8 cellular contexts compared by ENCODE assay signal in the genomic region with DNA sequence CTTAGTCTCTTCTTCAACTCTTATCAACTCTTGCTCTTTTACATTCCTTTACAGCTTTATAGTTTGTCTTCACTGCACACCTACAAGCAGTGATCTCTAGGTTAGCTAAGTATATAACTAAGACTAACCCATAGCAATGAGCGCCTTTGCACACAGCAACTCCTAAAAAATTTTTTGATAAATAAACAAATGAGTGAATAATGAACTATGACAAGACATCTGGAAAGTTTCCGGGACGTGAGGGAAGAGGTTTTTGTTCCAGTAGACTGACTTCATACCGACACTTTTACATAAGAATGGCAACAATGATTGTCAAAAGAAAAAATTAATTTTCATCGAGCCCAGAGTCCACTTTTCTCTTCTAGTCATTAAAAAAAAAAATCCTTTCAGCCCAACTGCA.
DNase-seq lines count a peak whose midpoint lies in the region; ATAC-seq, FAIRE-seq and TF ChIP-seq lines count a peak whose summit lies in the region.

No MANE protein-coding gene starts in this region.

- no peaks in the 10 kb centered on the region for H3K36me3 ChIP-seq in CD8-positive, alpha-beta T cell (ENCODE audit: insufficient read depth, low read length)
- H3K36me3 ChIP-seq in PC-9 (ENCODE audit: low read depth), result no peaks in the 10 kb centered on the region
- no peaks in the 10 kb centered on the region for H3K36me3 ChIP-seq in endothelial cell of umbilical vein (ENCODE audit: control insufficient read depth in 2 of 2, extremely low read depth in 1 of 2, insufficient read depth in 2 of 2, low read length in 2 of 2)
- no peaks in the 10 kb centered on the region for H3K36me3 ChIP-seq in osteoblast (ENCODE audit: insufficient read depth, low read length)

- H3K27me3 Mint-ChIP-seq in CD8-positive, alpha-beta T cell (ENCODE audit: low read depth), result no peaks in the 10 kb centered on the region

- H2AFZ ChIP-seq in PC-9 (peak overlapping the region; percentile 83), endothelial cell of umbilical vein (ENCODE audit: low read depth, low read length) (peak overlapping the region; percentile 86), osteoblast (ENCODE audit: low read length) (peak overlapping the region; percentile 87)

- ATAC-seq in CD8-positive, alpha-beta T cell, result no peak
- no peak for ATAC-seq in HG03095 (IDR thresholded peaks at IDR 0.05; ENCODE audit: unreplicated experiment)

- no peaks in the 10 kb centered on the region for H3K9me3 ChIP-seq in CD8-positive, alpha-beta T cell (ENCODE audit: low read length)
- H3K9me3 ChIP-seq in PC-9 (ENCODE audit: insufficient read depth, low read depth) (no peaks in the 10 kb centered on the region), endothelial cell of umbilical vein (replicated peaks; ENCODE audit: control insufficient read depth, insufficient read depth, low read length) (no peaks in the 10 kb centered on the region), osteoblast (ENCODE audit: low read depth, low read length) (no peaks in the 10 kb centered on the region)

- intact Hi-C loops in CD8-positive, alpha-beta T cell (cut with DNase I, micrococcal nuclease), result loop anchor here (1.0 to 10.0 kb wide), 11 partner anchors 60 to 394 kb away; partner anchors contain the start of genes KBTBD6 (in 2 of the 2), KBTBD7 (in 2 of the 2), MRPS31 (in 2 of the 2) and ELF1 (in 1 of the 2)
- intact Hi-C loops in PC-9 (cut with micrococcal nuclease; ENCODE audit: unreplicated experiment), result loop anchor here (1.0 to 2.0 kb wide), 2 partner anchors 131 to 138 kb away; no protein-coding TSS in a partner anchor
- intact Hi-C loops in endothelial cell of umbilical vein (cut with micrococcal nuclease), result loop anchor here (1.0 to 2.0 kb wide), 2 partner anchors 132 to 140 kb away; partner anchors contain the start of genes SLC25A15 and WBP4

- peak overlapping the region; percentile 50 for H3K9ac ChIP-seq in endothelial cell of umbilical vein (replicated peaks; ENCODE audit: extremely low read depth, insufficient read depth, low read length)

- no peaks in the 10 kb centered on the region for H3K9me1 ChIP-seq in endothelial cell of umbilical vein (replicated peaks; ENCODE audit: control insufficient read depth, extremely low read depth, insufficient read depth, low read length)

- H3K4me1 ChIP-seq in CD8-positive, alpha-beta T cell (ENCODE audit: insufficient read depth, low read length), result peaks cover 8% of the 10 kb centered on the region
- H3K4me1 ChIP-seq in PC-9 (replicated peaks; ENCODE audit: insufficient read depth) (0 out of 2 replicates have a peak, but pooled peaks cover 4% of the 10 kb centered on the region), endothelial cell of umbilical vein (ENCODE audit: control insufficient read depth, extremely low read depth, insufficient read depth, low read length) (peaks cover 10% of the 10 kb centered on the region), osteoblast (ENCODE audit: insufficient read depth, low read length) (peaks cover 10% of the 10 kb centered on the region)

- H4K20me1 ChIP-seq in PC-9 (ENCODE audit: insufficient read depth) (no peaks in the 10 kb centered on the region), endothelial cell of umbilical vein (replicated peaks; ENCODE audit: control insufficient read depth, extremely low read depth, insufficient read depth, low read length) (no peaks in the 10 kb centered on the region), osteoblast (ENCODE audit: insufficient read depth, low read length) (no peaks in the 10 kb centered on the region)

- DNase-seq in CD8-positive, alpha-beta T cell, result no peak
- DNase-seq in PC-9 (no peak), endothelial cell of umbilical vein (ENCODE audit: low read depth, low spot score) (no peak), osteoblast (ENCODE audit: insufficient read length, low spot score, missing footprints) (no peak), COLO668 (lab: John Stamatoyannopoulos, UW; ENCODE audit: unreplicated experiment) (no peak), DMS79 treated with DMSO at 0.1 percent for 48 hours (lab: John Stamatoyannopoulos, UW) (no peak)
- no peak for DNase-seq in activated CD4-positive, CD25-positive, alpha-beta regulatory T cell (lab: John Stamatoyannopoulos, UW)

- CTCF ChIA-PET in CD8-positive, alpha-beta T cell (lab: Charles Lee), result interaction anchor here (0.8 to 2.9 kb wide), 9 partner anchors 10 to 145 kb away, joined by 3 to 8 read pairs (median 4); no protein-coding TSS in a partner anchor
- CTCF ChIA-PET in PC-9 (lab: Charles Lee), result no interaction called here
- CTCF ChIA-PET in endothelial cell of umbilical vein (lab: Charles Lee), result interaction anchor here (1.2 to 2.2 kb wide), 4 partner anchors 8 to 140 kb away, joined by 4 to 11 read pairs (median 8); partner anchors contain the start of gene WBP4

- H3K4me2 ChIP-seq in PC-9, result peak overlapping the region; percentile 86
- peak overlapping the region; percentile 97 for H3K4me2 ChIP-seq in endothelial cell of umbilical vein (ENCODE audit: insufficient read depth, low read length)
- H3K4me2 ChIP-seq in osteoblast (ENCODE audit: insufficient read depth, low read length), result peak overlapping the region; percentile 89

- BruUV-seq in PC-9 (replicated peaks; lab: Mats Ljungman, UMichigan) (no TSS peak), endothelial cell of umbilical vein (replicated peaks; lab: Mats Ljungman, UMichigan) (no TSS peak)

- dilution Hi-C loops in endothelial cell of umbilical vein (cut with MboI; ENCODE audit: extremely low pct_ligation_motif_present, low sequenced_read_pairs), result no loop called here

- no peaks in the 10 kb centered on the region for H3K27me3 ChIP-seq in CD8-positive, alpha-beta T cell (ENCODE audit: insufficient read depth, low read length)
- H3K27me3 ChIP-seq in PC-9 (ENCODE audit: insufficient read depth, low read depth) (no peaks in the 10 kb centered on the region), endothelial cell of umbilical vein (ENCODE audit: control insufficient read depth in 2 of 2, insufficient read depth in 2 of 2, low read length in 2 of 2) (no peaks in the 10 kb centered on the region), osteoblast (ENCODE audit: insufficient read depth, low read length) (no peaks in the 10 kb centered on the region)

- no peaks in the 10 kb centered on the region for H3K9me2 ChIP-seq in PC-9 (ENCODE audit: insufficient read depth)

- peak overlapping the region; percentile 95 for H3K4me3 Mint-ChIP-seq in CD8-positive, alpha-beta T cell

- no peak for FAIRE-seq in endothelial cell of umbilical vein (lab: Jason Lieb, UNC)

- H3K27ac ChIP-seq in CD8-positive, alpha-beta T cell (ENCODE audit: low read depth, low read length), result peak overlapping the region; percentile 58
- H3K27ac ChIP-seq in PC-9 (peak overlapping the region; percentile 53), endothelial cell of umbilical vein (ENCODE audit: insufficient read depth, low read depth, low read length) (peak overlapping the region; percentile 54), osteoblast (ENCODE audit: low read depth, low read length) (peak overlapping the region; percentile 76)

- no peak for TF ChIP-seq CTCF in CD8-positive, alpha-beta T cell (IDR thresholded peaks at IDR 0.05)
- TF ChIP-seq CTCF in PC-9 (conservative IDR thresholded peaks at IDR 0.05) (no peak), endothelial cell of umbilical vein (IDR thresholded peaks at IDR 0.05; ENCODE audit: extremely low read depth in 1 of 2, insufficient read depth in 1 of 2, low read depth in 1 of 2, low read length in 2 of 2) (no peak), osteoblast (IDR thresholded peaks at IDR 0.05; ENCODE audit: extremely low read depth, low read depth, low read length) (no peak)

- H3K4me3 ChIP-seq in CD8-positive, alpha-beta T cell (ENCODE audit: low read depth, low read length), result peak overlapping the region; percentile 69
- peak overlapping the region; percentile 88 for H3K4me3 ChIP-seq in PC-9
- H3K4me3 ChIP-seq in endothelial cell of umbilical vein (replicated peaks in 1 of 3; ENCODE audit: insufficient read depth in 1 of 3, low read depth in 1 of 3, low read length in 3 of 3), result peak overlapping the region; percentile 49 to 90 (median 54)
- H3K4me3 ChIP-seq in osteoblast (ENCODE audit: insufficient read depth, low read length), result peak overlapping the region; percentile 83

- H3K36me3 Mint-ChIP-seq in CD8-positive, alpha-beta T cell, result peaks cover 8% of the 10 kb centered on the region

- H3K9me3 Mint-ChIP-seq in CD8-positive, alpha-beta T cell, result no peaks in the 10 kb centered on the region

- peaks cover 39% of the 10 kb centered on the region for H3K4me1 Mint-ChIP-seq in CD8-positive, alpha-beta T cell (ENCODE audit: low read depth)

- peaks cover 7% of the 10 kb centered on the region; the same call in 1 of the 2 replicates for H3F3A ChIP-seq in PC-9 (ENCODE audit: insufficient read depth, low read depth)

- no peak for TF ChIP-seq POLR2A in endothelial cell of umbilical vein (IDR thresholded peaks at IDR 0.05; ENCODE audit: low read depth, low read length)

- H3K79me2 ChIP-seq in PC-9 (ENCODE audit: low read depth), result 0 out of 2 replicates have a peak, but pooled peaks cover 6% of the 10 kb centered on the region
- H3K79me2 ChIP-seq in endothelial cell of umbilical vein (ENCODE audit: control insufficient read depth, insufficient read depth, low read length), result no peaks in the 10 kb centered on the region
- H3K79me2 ChIP-seq in osteoblast (ENCODE audit: insufficient read depth, low read length), result peaks cover 18% of the 10 kb centered on the region

- H3K27ac Mint-ChIP-seq in CD8-positive, alpha-beta T cell, result peak overlapping the region; percentile 92

- POLR2A ChIA-PET in CD8-positive, alpha-beta T cell (lab: Charles Lee), result interaction anchor here (0.8 to 2.1 kb wide), 9 partner anchors 9 to 1883 kb away, joined by 3 to 18 read pairs (median 4); partner anchors contain the start of genes ELF1, MRPS31, PROSER1 and SLC25A15
- POLR2A ChIA-PET in PC-9 (lab: Charles Lee; ENCODE audit: unreplicated experiment), result interaction anchor here (0.7 kb wide), 1 partner anchor 64 kb away, joined by 3 read pairs; no protein-coding TSS in a partner anchor
- POLR2A ChIA-PET in endothelial cell of umbilical vein (lab: Charles Lee), result no interaction called here

TF ChIP-seq in endothelial cell of umbilical vein, 7 proteins besides CTCF, POLR2A, EP300 and RAD21:
- no peak for TF ChIP-seq EZH2 (IDR thresholded peaks at IDR 0.05; ENCODE audit: borderline replicate concordance, low read depth, low read length, severe bottlenecking)
- no peak for TF ChIP-seq FOS (IDR thresholded peaks at IDR 0.05; ENCODE audit: borderline replicate concordance, insufficient read depth, low read length)
- TF ChIP-seq POLR2AphosphoS5 (IDR thresholded peaks at IDR 0.05; ENCODE audit: insufficient read depth, low read depth, low read length), result no peak
- no peak for TF ChIP-seq JUN (IDR thresholded peaks at IDR 0.05; ENCODE audit: borderline replicate concordance, insufficient read depth, insufficient read length, low read depth)
- TF ChIP-seq GATA2 (IDR thresholded peaks at IDR 0.05; ENCODE audit: insufficient read depth, insufficient read length, low read depth, low read length), result no peak
- no peak for TF ChIP-seq MYC (IDR thresholded peaks at IDR 0.05; ENCODE audit: low read depth, low read length)
